1 cellular context compared by ENCODE assay signal in the genomic region with DNA sequence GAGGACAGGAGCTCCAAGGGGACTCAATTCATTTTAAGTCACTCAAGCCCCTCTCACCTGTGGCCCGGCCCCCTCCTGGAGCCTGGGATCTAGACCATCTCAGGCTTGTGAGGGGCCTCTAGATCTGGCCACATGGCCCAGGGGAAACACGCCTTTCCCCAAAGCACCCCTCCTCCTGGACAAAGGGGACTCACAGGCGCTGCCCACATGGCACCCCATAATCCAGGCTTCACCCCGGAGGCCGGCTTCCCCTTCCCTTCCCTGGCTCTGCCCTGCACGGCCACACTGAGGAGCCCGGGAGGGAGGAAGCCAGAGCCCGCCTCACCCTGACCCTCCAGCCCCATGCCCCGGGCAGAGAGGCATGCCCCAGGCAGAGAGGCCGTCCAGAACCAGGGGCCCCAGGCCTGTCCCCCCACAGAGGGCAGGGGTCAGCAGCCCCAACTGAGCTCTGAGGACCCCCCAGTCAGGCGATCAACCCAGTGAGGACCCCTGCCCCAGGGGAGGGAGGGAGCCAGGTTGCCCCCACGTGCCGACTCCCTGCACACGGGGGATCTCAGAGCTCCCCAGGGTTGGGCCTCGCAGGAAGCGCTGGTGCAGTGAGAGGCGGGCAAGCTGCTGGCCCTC.
TF ChIP-seq lines count a peak whose summit lies in the region.

No MANE protein-coding gene starts in this region.

TF ChIP-seq in HepG2, 621 proteins besides CTCF, POLR2A, EP300 and RAD21:
- TF ChIP-seq ZSCAN30 (CRISPR knock-in tag; IDR thresholded peaks at IDR 0.05) (no peak), ZNF616 (CRISPR knock-in tag; IDR thresholded peaks at IDR 0.05; ENCODE audit: low read depth) (no peak), YEATS2 (CRISPR knock-in tag; IDR thresholded peaks at IDR 0.05; ENCODE audit: borderline replicate concordance) (no peak), LRRFIP1 (CRISPR knock-in tag; conservative IDR thresholded peaks at IDR 0.05) (no peak), NFATC3 (CRISPR knock-in tag; IDR thresholded peaks at IDR 0.05) (no peak), RBM22 (optimal IDR thresholded peaks at IDR 0.05; ENCODE audit: low read length) (no peak), ZNF75D (CRISPR knock-in tag; IDR thresholded peaks at IDR 0.05; ENCODE audit: borderline replicate concordance) (no peak), HIVEP1 (CRISPR knock-in tag; IDR thresholded peaks at IDR 0.05) (no peak), MXI1 (IDR thresholded peaks at IDR 0.05; ENCODE audit: borderline replicate concordance, low read depth, low read length) (no peak), ZNF276 (CRISPR knock-in tag; IDR thresholded peaks at IDR 0.05; ENCODE audit: low read depth) (no peak), KAT7 (CRISPR knock-in tag; IDR thresholded peaks at IDR 0.05; ENCODE audit: borderline replicate concordance) (no peak), ZSCAN21 (CRISPR knock-in tag; IDR thresholded peaks at IDR 0.05; ENCODE audit: borderline replicate concordance) (no peak)
TF ChIP-seq in HepG2: peak in this region for 0.
